In the genomic region with DNA sequence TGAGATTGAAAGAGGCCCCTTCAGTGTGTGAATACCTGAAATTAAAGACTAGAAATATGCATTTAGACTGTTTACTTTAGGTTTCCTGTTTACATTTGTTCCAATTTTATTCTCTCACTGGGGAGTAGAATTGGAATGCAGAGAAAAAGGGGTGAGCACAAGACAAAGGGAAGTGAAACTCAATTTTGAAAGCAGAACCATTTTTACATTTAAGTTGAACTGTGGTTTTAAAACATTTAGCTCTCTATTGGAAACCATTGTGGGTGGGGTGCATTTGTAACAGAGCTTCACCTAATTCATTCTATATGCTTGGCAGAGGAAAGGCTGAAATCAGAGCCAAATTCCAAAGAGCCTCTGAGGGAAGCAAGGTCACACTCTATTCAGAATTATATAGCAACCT, we compare ENCODE assay signal across 10 cellular contexts.
A peak's percentile ranks its signal among the peaks of the same experiment; 100 is the strongest.
DNase-seq lines count a peak whose midpoint lies in the region; ATAC-seq and TF ChIP-seq lines count a peak whose summit lies in the region.
"Had no signal": no experiment of that assay in that cellular context is flagged by ENCODE, and none has a peak within 500 bp of the region (broad histone marks: within the 10 kb centered on the region; RNA-seq: fewer than 3 reads in every experiment).

No MANE protein-coding gene starts in this region.

- no peaks in the 10 kb centered on the region for H3K9me3 ChIP-seq in DOHH2 (ENCODE audit: control insufficient read depth, insufficient read depth, low read length)
- H3K9me3 ChIP-seq in right atrium auricular region = no peaks in the 10 kb centered on the region
- H3K9me3 ChIP-seq in colonic mucosa = no peaks in the 10 kb centered on the region
- H3K9me3 ChIP-seq: thoracic aorta had no signal

- no peaks in the 10 kb centered on the region for H3K27me3 Mint-ChIP-seq in activated T-helper 1 cell treated with anti-CD3 and anti-CD28 coated beads, Interleukin-12 subunit alpha, Interleukin-12 subunit beta, Interleukin-2, Interleukin-4 antibody, amounts not matched to agents 30 ng/mL and 10 ng/mL and 1 ng/mL, durations not matched to agents 14 hours and 24 hours and 36 hours (ENCODE audit: insufficient read depth)

- H3K36me3 ChIP-seq in DOHH2 (ENCODE audit: control insufficient read depth, low read length) (no peaks in the 10 kb centered on the region), right atrium auricular region (no peaks in the 10 kb centered on the region), colonic mucosa (no peaks in the 10 kb centered on the region)
- H3K36me3 ChIP-seq: thoracic aorta had no signal

- no peaks in the 10 kb centered on the region for H3K79me2 ChIP-seq in DOHH2 (ENCODE audit: control insufficient read depth, low read length)

- in situ Hi-C loops in astrocyte of the cerebellum (cut with HindIII; ENCODE audit: low sequenced_read_pairs) = no loop called here

- ATAC-seq in GM21381 (IDR thresholded peaks at IDR 0.05; ENCODE audit: unreplicated experiment) (peak; percentile 55), HG03439 (IDR thresholded peaks at IDR 0.05; ENCODE audit: unreplicated experiment) (peak; percentile 55)

- H3K27ac ChIP-seq in DOHH2 (ENCODE audit: low read depth, low read length) = peak overlapping the region; percentile 32
- H3K27ac ChIP-seq in right atrium auricular region = no peak overlapping the region
- no peak overlapping the region for H3K27ac ChIP-seq in colonic mucosa
- H3K27ac ChIP-seq: thoracic aorta had no signal

- peaks cover 51% of the 10 kb centered on the region for H3K4me1 Mint-ChIP-seq in activated T-helper 1 cell treated with anti-CD3 and anti-CD28 coated beads, Interleukin-12 subunit alpha, Interleukin-12 subunit beta, Interleukin-2, Interleukin-4 antibody, amounts not matched to agents 30 ng/mL and 10 ng/mL and 1 ng/mL, durations not matched to agents 14 hours and 24 hours and 36 hours (ENCODE audit: low read depth)

- intact Hi-C loops in activated T-helper 1 cell treated with anti-CD3 and anti-CD28 coated beads, Interleukin-12 subunit alpha, Interleukin-12 subunit beta, Interleukin-2, Interleukin-4 antibody, amounts not matched to agents 30 ng/mL and 10 ng/mL and 1 ng/mL, durations not matched to agents 14 hours and 24 hours and 36 hours (cut with micrococcal nuclease) = loop anchor here (10.0 kb wide), 1 partner anchor 350 kb away; a partner anchor contains a TSS
- intact Hi-C loops in colonic mucosa (cut with DNase I) = no loop called here

- peak overlapping the region; percentile 17 for H3K4me3 ChIP-seq in DOHH2 (ENCODE audit: low read length)
- no peak overlapping the region for H3K4me3 ChIP-seq in astrocyte of the cerebellum (ENCODE audit: low read depth, low read length)
- no peak overlapping the region for H3K4me3 ChIP-seq in right atrium auricular region
- H3K4me3 ChIP-seq in colonic mucosa = no peak overlapping the region
- H3K4me3 ChIP-seq: thoracic aorta had no signal

- peaks cover 7% of the 10 kb centered on the region; the same call in 1 of the 2 replicates for H3F3A ChIP-seq in DOHH2 (ENCODE audit: control insufficient read depth, insufficient read depth)

- TF ChIP-seq CTCF in DOHH2 (IDR thresholded peaks at IDR 0.05; ENCODE audit: low read depth, low read length, poor library complexity, severe bottlenecking) (no peak), astrocyte of the cerebellum (IDR thresholded peaks at IDR 0.05; ENCODE audit: low read depth, low read length, missing control alignments) (no peak), right atrium auricular region (IDR thresholded peaks at IDR 0.05) (no peak), colonic mucosa (IDR thresholded peaks at IDR 0.05) (no peak)

- no peak overlapping the region for H3K27ac Mint-ChIP-seq in activated T-helper 1 cell treated with anti-CD3 and anti-CD28 coated beads, Interleukin-12 subunit alpha, Interleukin-12 subunit beta, Interleukin-2, Interleukin-4 antibody, amounts not matched to agents 30 ng/mL and 10 ng/mL and 1 ng/mL, durations not matched to agents 14 hours and 24 hours and 36 hours

- H3K27me3 ChIP-seq in DOHH2 (ENCODE audit: control insufficient read depth, low read length) = no peaks in the 10 kb centered on the region
- H3K27me3 ChIP-seq in right atrium auricular region = no peaks in the 10 kb centered on the region
- no peaks in the 10 kb centered on the region for H3K27me3 ChIP-seq in colonic mucosa

- no peak overlapping the region for H3K9ac ChIP-seq in colonic mucosa (ENCODE audit: low read depth in 2 of 2, low read length in 2 of 2)

- peak overlapping the region; percentile 48 for H3K4me2 ChIP-seq in DOHH2 (ENCODE audit: low read length)

- H3K9me3 Mint-ChIP-seq in activated T-helper 1 cell treated with anti-CD3 and anti-CD28 coated beads, Interleukin-12 subunit alpha, Interleukin-12 subunit beta, Interleukin-2, Interleukin-4 antibody, amounts not matched to agents 30 ng/mL and 10 ng/mL and 1 ng/mL, durations not matched to agents 14 hours and 24 hours and 36 hours = no peaks in the 10 kb centered on the region

- peaks cover 50% of the 10 kb centered on the region for H3K4me1 ChIP-seq in DOHH2 (ENCODE audit: control insufficient read depth, low read length)
- H3K4me1 ChIP-seq in right atrium auricular region = peaks cover 0 to 18% of the 10 kb centered on the region in 2 donors
- peaks cover 3% of the 10 kb centered on the region for H3K4me1 ChIP-seq in colonic mucosa

- H3K36me3 Mint-ChIP-seq in activated T-helper 1 cell treated with anti-CD3 and anti-CD28 coated beads, Interleukin-12 subunit alpha, Interleukin-12 subunit beta, Interleukin-2, Interleukin-4 antibody, amounts not matched to agents 30 ng/mL and 10 ng/mL and 1 ng/mL, durations not matched to agents 14 hours and 24 hours and 36 hours (ENCODE audit: low read depth) = peaks cover 1% of the 10 kb centered on the region

- no peaks in the 10 kb centered on the region for H3K9me2 ChIP-seq in DOHH2 (replicated peaks; ENCODE audit: control insufficient read depth, low read length)

- no peak overlapping the region for H3K4me3 Mint-ChIP-seq in activated T-helper 1 cell treated with anti-CD3 and anti-CD28 coated beads, Interleukin-12 subunit alpha, Interleukin-12 subunit beta, Interleukin-2, Interleukin-4 antibody, amounts not matched to agents 30 ng/mL and 10 ng/mL and 1 ng/mL, durations not matched to agents 14 hours and 24 hours and 36 hours
- H3K4me3 Mint-ChIP-seq: neural crest cell had no signal

- peak; percentile 53 for DNase-seq in astrocyte of the cerebellum (ENCODE audit: low read depth)
- no peak for DNase-seq in GDM1 (lab: John Stamatoyannopoulos, UW)
- DNase-seq in right atrium auricular region (ENCODE audit: low spot score) = no peak
- DNase-seq in activated T-helper 1 cell treated with anti-CD3 and anti-CD28 coated beads, Interleukin-12 subunit alpha, Interleukin-12 subunit beta, Interleukin-2, Interleukin-4 antibody, amounts not matched to agents 30 ng/mL and 10 ng/mL and 1 ng/mL, durations not matched to agents 14 hours and 24 hours and 36 hours (ENCODE audit: low spot score) = no peak
- no peak for DNase-seq in colonic mucosa

- no peaks in the 10 kb centered on the region for H4K20me1 ChIP-seq in DOHH2 (ENCODE audit: control insufficient read depth, insufficient read depth, low read depth, low read length)
